In the genomic region with DNA sequence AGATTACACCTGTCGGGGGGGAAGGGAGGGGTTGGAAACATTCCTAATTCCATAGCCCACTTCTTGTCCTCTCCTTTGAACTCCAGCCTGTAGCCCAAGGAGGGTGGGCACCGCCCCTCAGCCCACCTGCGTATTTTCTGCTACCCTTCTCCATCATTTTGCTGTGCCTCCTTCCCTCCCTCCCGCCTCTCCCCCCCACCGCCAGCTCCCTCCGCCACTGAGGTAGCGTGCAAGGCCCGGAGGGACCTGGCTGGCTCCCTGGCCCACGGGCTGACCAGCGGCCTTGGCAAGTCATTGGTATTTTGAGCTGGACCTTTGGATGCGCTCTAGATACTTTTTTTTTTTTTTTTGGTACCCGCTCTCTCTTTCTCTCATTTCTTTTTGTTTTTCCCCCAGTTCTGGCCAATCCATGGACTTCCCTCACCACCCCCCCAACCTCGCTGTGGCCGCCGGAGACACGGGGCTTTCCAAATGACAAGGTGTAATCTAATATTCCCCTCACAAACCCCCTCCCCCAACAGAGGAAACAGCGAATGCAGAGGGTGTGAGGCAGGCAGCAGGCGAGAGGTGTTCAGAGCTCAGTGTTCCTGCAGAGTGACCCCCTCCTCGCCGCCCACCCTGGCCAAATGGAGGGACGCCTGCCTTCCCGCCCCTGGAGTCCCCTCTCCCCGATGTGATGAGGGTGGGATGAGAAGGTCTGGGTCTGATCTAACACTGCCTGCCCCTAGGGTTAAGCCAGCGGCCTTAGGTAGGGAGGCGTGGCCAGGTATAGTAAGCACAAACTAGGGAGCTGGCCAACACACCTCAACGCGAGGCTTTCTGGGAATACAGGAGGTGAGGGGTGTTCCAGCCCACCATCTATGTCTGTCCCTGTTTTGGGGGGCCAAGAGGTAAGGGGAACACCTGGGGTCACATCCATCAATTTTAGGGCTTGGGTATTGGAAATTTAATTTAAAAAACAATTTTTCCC, we compare ENCODE assay signal across 18 cellular contexts.
DNase-seq lines count a peak whose midpoint lies in the region; ATAC-seq and TF ChIP-seq lines count a peak whose summit lies in the region.
"Had no signal": no experiment of that assay in that cellular context is flagged by ENCODE, and none has a peak within 500 bp of the region (broad histone marks: within the 10 kb centered on the region; RNA-seq: fewer than 3 reads in every experiment).

No MANE protein-coding gene starts in this region.

- H3K4me3 ChIP-seq in GM23338 = peak overlapping the region; percentile 39
- peak overlapping the region; percentile 43 for H3K4me3 ChIP-seq in iPS-18a (ENCODE audit: low read length)
- H3K4me3 ChIP-seq: Peyer's patch, SK-N-MC had no signal

- no peaks in the 10 kb centered on the region; the same call in 1 of the 2 replicates for H4K20me1 ChIP-seq in GM23338 (replicated peaks; ENCODE audit: insufficient read depth)

- H3K27me3 ChIP-seq in GM23338 (ENCODE audit: insufficient read depth) (no peaks in the 10 kb centered on the region), iPS-18a (ENCODE audit: control insufficient read depth, insufficient read depth, low read length) (no peaks in the 10 kb centered on the region)
- H3K27me3 ChIP-seq: Peyer's patch had no signal

- H3K27me3 Mint-ChIP-seq in GM23338 (ENCODE audit: insufficient read depth, low read depth, poor library complexity) (peaks cover 7% of the 10 kb centered on the region), nephron progenitor cell (ENCODE audit: low read depth, poor library complexity) (no peaks in the 10 kb centered on the region)

- H3K27ac Mint-ChIP-seq in GM23338 (peak overlapping the region; percentile 85; the same call in 1 of the 2 replicates), nephron progenitor cell (peak overlapping the region; percentile 66)

- H2AFZ ChIP-seq in GM23338 = no peak overlapping the region

- H3K9ac ChIP-seq in iPS-18a (ENCODE audit: low read length) = peak overlapping the region; percentile 45

- DNase-seq in GM23338 (ENCODE audit: low spot score) = peak; percentile 72
- peak; percentile 57 for DNase-seq in NCI-H2196 treated with DMSO at 0.1 percent for 48 hours (lab: John Stamatoyannopoulos, UW; ENCODE audit: unreplicated experiment)
- peak; percentile 46 for DNase-seq in nephron progenitor cell
- DNase-seq in MV-4-11 (lab: John Stamatoyannopoulos, UW) = no peak
- DNase-seq: COR-L47, DMS153, EL, NCI-H1417 treated with DMSO at 0.1 percent for 48 hours, NCI-H1930, NCI-H2171 treated with DMSO at 0.1 percent for 48 hours, NCI-H510A treated with DMSO at 0.1 percent for 48 hours, NCI-H82, Peyer's patch had no signal

- no peaks in the 10 kb centered on the region for H3K9me3 ChIP-seq in iPS-18a (ENCODE audit: control insufficient read depth, low read depth, low read length)

- H3K79me2 ChIP-seq in GM23338 (replicated peaks; ENCODE audit: insufficient read depth) = no peaks in the 10 kb centered on the region

- H3K9me3 Mint-ChIP-seq in GM23338 = peaks cover 17% of the 10 kb centered on the region; the same call in 2 of the 3 replicates
- H3K9me3 Mint-ChIP-seq in nephron progenitor cell = peaks cover 32% of the 10 kb centered on the region

- H3F3A ChIP-seq in GM23338 (replicated peaks; ENCODE audit: low read depth) = 0 out of 2 replicates have a peak, but pooled peaks cover 11% of the 10 kb centered on the region

- H3K4me2 ChIP-seq in GM23338 = peak overlapping the region; percentile 36

- H3K27ac ChIP-seq in GM23338 (ENCODE audit: low read depth) = peak overlapping the region; percentile 78
- H3K27ac ChIP-seq in iPS-18a (ENCODE audit: low read length) = peak overlapping the region; percentile 41
- H3K27ac ChIP-seq: HL-60, Peyer's patch, SK-N-MC had no signal

- ATAC-seq in GM23338 = peak; percentile 85
- ATAC-seq in SK-N-SH treated with all-trans-retinoic acid at 6 μM for 48 hours = no peak
- no peak for ATAC-seq in GM18873 (IDR thresholded peaks at IDR 0.05; ENCODE audit: low FRiP score, unreplicated experiment)

- peaks cover 13% of the 10 kb centered on the region for H3K36me3 ChIP-seq in GM23338 (ENCODE audit: insufficient read depth)
- H3K36me3 ChIP-seq in iPS-18a (ENCODE audit: control insufficient read depth, low read depth, low read length) = peaks cover 9% of the 10 kb centered on the region

- peaks cover 40% of the 10 kb centered on the region for H3K4me1 ChIP-seq in GM23338 (ENCODE audit: insufficient read depth)
- peaks cover 13% of the 10 kb centered on the region for H3K4me1 ChIP-seq in iPS-18a (ENCODE audit: control insufficient read depth, low read depth, low read length)
- H3K4me1 ChIP-seq: Peyer's patch had no signal

- TF ChIP-seq CTCF in GM23338 (conservative IDR thresholded peaks at IDR 0.05; ENCODE audit: low read depth in 2 of 2) (no peak), nephron progenitor cell (IDR thresholded peaks at IDR 0.05) (no peak)

- H3K4me3 Mint-ChIP-seq in GM23338 = peak overlapping the region; percentile 58
- H3K4me3 Mint-ChIP-seq in nephron progenitor cell = no peak overlapping the region

- H3K36me3 Mint-ChIP-seq in GM23338 (ENCODE audit: low read depth) = peaks cover 52% of the 10 kb centered on the region
- peaks cover 74% of the 10 kb centered on the region for H3K36me3 Mint-ChIP-seq in nephron progenitor cell (ENCODE audit: low read depth)

- H3K9me2 ChIP-seq in GM23338 (ENCODE audit: insufficient read depth) = no peaks in the 10 kb centered on the region

- H3K4me1 Mint-ChIP-seq in GM23338 = peaks cover 42% of the 10 kb centered on the region
- H3K4me1 Mint-ChIP-seq in nephron progenitor cell = peaks cover 32% of the 10 kb centered on the region

TF ChIP-seq in GM23338, 12 proteins besides CTCF, POLR2A, EP300 and RAD21 (continues in another document):
- no peak for TF ChIP-seq NANOG (IDR thresholded peaks at IDR 0.05; ENCODE audit: borderline replicate concordance)
- TF ChIP-seq, protein P1, sequence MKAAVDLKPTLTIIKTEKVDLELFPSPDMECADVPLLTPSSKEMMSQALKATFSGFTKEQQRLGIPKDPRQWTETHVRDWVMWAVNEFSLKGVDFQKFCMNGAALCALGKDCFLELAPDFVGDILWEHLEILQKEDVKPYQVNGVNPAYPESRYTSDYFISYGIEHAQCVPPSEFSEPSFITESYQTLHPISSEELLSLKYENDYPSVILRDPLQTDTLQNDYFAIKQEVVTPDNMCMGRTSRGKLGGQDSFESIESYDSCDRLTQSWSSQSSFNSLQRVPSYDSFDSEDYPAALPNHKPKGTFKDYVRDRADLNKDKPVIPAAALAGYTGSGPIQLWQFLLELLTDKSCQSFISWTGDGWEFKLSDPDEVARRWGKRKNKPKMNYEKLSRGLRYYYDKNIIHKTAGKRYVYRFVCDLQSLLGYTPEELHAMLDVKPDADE (IDR thresholded peaks at IDR 0.05) = no peak
- TF ChIP-seq EZH2 (IDR thresholded peaks at IDR 0.05; ENCODE audit: low read depth, unreplicated experiment) = no peak

TF ChIP-seq in SK-N-SH treated with all-trans-retinoic acid at 6 μM for 48 hours, 23 proteins besides CTCF, POLR2A, EP300 and RAD21 (continues in another document):
- TF ChIP-seq, protein P2, sequence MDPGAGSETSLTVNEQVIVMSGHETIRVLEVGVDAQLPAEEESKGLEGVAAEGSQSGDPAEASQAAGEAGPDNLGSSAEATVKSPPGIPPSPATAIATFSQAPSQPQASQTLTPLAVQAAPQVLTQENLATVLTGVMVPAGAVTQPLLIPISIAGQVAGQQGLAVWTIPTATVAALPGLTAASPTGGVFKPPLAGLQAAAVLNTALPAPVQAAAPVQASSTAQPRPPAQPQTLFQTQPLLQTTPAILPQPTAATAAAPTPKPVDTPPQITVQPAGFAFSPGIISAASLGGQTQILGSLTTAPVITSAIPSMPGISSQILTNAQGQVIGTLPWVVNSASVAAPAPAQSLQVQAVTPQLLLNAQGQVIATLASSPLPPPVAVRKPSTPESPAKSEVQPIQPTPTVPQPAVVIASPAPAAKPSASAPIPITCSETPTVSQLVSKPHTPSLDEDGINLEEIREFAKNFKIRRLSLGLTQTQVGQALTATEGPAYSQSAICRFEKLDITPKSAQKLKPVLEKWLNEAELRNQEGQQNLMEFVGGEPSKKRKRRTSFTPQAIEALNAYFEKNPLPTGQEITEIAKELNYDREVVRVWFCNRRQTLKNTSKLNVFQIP (CRISPR knock-in tag; IDR thresholded peaks at IDR 0.05; ENCODE audit: borderline replicate concordance, low read depth) = no peak
- no peak for TF ChIP-seq PPARA (CRISPR knock-in tag; IDR thresholded peaks at IDR 0.05; ENCODE audit: borderline replicate concordance)
- TF ChIP-seq TCF4 (CRISPR knock-in tag; IDR thresholded peaks at IDR 0.05; ENCODE audit: borderline replicate concordance) = no peak
- no peak for TF ChIP-seq TOX (CRISPR knock-in tag; IDR thresholded peaks at IDR 0.05; ENCODE audit: borderline replicate concordance)
- no peak for TF ChIP-seq BACH2 (CRISPR knock-in tag; IDR thresholded peaks at IDR 0.05; ENCODE audit: borderline replicate concordance)
- no peak for TF ChIP-seq GLIS3 (CRISPR knock-in tag; IDR thresholded peaks at IDR 0.05)
- no peak for TF ChIP-seq ZFP30 (CRISPR knock-in tag; IDR thresholded peaks at IDR 0.05)
- TF ChIP-seq, protein P3, sequence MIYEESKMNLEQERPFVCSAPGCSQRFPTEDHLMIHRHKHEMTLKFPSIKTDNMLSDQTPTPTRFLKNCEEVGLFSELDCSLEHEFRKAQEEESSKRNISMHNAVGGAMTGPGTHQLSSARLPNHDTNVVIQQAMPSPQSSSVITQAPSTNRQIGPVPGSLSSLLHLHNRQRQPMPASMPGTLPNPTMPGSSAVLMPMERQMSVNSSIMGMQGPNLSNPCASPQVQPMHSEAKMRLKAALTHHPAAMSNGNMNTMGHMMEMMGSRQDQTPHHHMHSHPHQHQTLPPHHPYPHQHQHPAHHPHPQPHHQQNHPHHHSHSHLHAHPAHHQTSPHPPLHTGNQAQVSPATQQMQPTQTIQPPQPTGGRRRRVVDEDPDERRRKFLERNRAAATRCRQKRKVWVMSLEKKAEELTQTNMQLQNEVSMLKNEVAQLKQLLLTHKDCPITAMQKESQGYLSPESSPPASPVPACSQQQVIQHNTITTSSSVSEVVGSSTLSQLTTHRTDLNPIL (CRISPR knock-in tag; IDR thresholded peaks at IDR 0.05; ENCODE audit: low read depth) = no peak
- no peak for TF ChIP-seq ZNF8 (CRISPR knock-in tag; IDR thresholded peaks at IDR 0.05)
- no peak for TF ChIP-seq ZNF70 (CRISPR knock-in tag; IDR thresholded peaks at IDR 0.05)
- no peak for TF ChIP-seq ESRRG (CRISPR knock-in tag; IDR thresholded peaks at IDR 0.05)
